In the genomic region with DNA sequence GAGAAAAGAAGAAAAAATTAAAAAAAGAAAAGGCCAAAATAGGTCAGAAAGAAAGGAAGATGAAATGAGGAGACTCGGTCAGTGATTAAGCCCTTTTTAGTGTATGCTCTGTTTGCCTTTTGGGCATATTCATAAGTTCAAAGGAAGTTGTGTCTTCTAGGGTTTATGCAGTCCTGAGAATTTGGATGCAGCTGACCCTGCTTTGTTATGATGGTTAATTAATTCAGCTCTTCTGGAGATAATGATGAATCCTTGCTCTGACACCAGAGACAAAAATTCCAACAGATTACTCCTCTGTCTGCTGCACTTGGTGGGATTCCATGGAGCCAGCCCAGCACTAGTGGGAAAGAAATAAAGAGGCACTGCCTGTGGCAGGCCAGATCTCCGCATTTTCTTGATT, we compare ENCODE assay signal across 1 cellular context.
TF ChIP-seq lines count a peak whose summit lies in the region.

No MANE protein-coding gene starts in this region.

TF ChIP-seq in H1, 55 proteins besides CTCF, POLR2A, EP300 and RAD21:
- TF ChIP-seq EZH2 (IDR thresholded peaks at IDR 0.05; ENCODE audit: low read depth, low read length, severe bottlenecking), result no peak
- TF ChIP-seq GTF2F1 (IDR thresholded peaks at IDR 0.05; ENCODE audit: borderline replicate concordance, low read depth, low read length), result no peak
- no peak for TF ChIP-seq TEAD4 (IDR thresholded peaks at IDR 0.05; ENCODE audit: low read depth, low read length)
- TF ChIP-seq RFX5 (IDR thresholded peaks at IDR 0.05; ENCODE audit: borderline replicate concordance, low read depth, low read length), result no peak
- TF ChIP-seq RBBP5 (IDR thresholded peaks at IDR 0.05; ENCODE audit: borderline replicate concordance, low read depth, low read length), result no peak
- no peak for TF ChIP-seq GABPA (IDR thresholded peaks at IDR 0.05; ENCODE audit: borderline replicate concordance, insufficient read depth, low read length)
- no peak for TF ChIP-seq CTBP2 (IDR thresholded peaks at IDR 0.05; ENCODE audit: borderline replicate concordance, insufficient read depth, insufficient read length, low read length)
- TF ChIP-seq CBX5 (IDR thresholded peaks at IDR 0.05; ENCODE audit: low read depth, low read length), result no peak
- TF ChIP-seq SAP30 (IDR thresholded peaks at IDR 0.05; ENCODE audit: insufficient read depth, insufficient replicate concordance, low read length), result no peak
- no peak for TF ChIP-seq CREB1 (IDR thresholded peaks at IDR 0.05)
- no peak for TF ChIP-seq HDAC2 (IDR thresholded peaks at IDR 0.05; ENCODE audit: borderline replicate concordance in 1 of 2, low read depth in 2 of 2, low read length in 2 of 2)
- TF ChIP-seq TAF7 (optimal IDR thresholded peaks at IDR 0.05; ENCODE audit: borderline replicate concordance, low read depth, low read length), result no peak
- no peak for TF ChIP-seq KDM4A (IDR thresholded peaks at IDR 0.05; ENCODE audit: low read depth, low read length, severe bottlenecking)
- TF ChIP-seq BRCA1 (IDR thresholded peaks at IDR 0.05; ENCODE audit: low read depth, low read length), result no peak
- no peak for TF ChIP-seq YY1 (IDR thresholded peaks at IDR 0.05; ENCODE audit: low read depth, low read length)
